In the genomic region with DNA sequence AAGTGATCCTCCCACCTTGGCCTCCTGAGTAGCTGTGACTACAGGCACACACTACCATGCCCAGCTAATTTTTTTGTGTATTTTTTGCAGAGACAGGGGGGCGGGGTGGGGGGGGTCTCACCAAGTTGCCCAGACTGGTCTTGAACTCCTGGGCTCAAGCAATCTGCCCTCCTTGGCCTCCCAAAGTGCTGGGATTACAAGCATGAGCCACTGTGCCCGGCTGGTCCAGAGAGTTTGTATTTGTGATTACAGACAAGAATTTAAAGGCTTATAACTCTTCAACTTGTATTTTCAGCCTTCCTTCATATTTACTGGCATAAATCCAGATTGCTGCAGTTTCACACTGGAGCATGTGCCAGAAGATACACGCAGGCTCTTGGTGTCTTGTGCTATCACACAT, we compare ENCODE assay signal across 8 cellular contexts. TPM values are rescaled to one million over a fixed set of nuclear protein-coding genes. Genes with fewer than 3 reads are reported as not detected.
"Had no signal": no experiment of that assay in that cellular context is flagged by ENCODE, and none has a peak within 500 bp of the region (broad histone marks: within the 10 kb centered on the region; RNA-seq: fewer than 3 reads in every experiment).

No MANE protein-coding gene starts in this region.

- H3K27me3 ChIP-seq: pancreas had no signal

- H3K27ac ChIP-seq: pancreas had no signal

- H3K9me3 ChIP-seq: pancreas had no signal

- H3K36me3 ChIP-seq: pancreas had no signal

- H3K4me1 ChIP-seq: pancreas had no signal

- ATAC-seq: activated T-helper 17 cell treated with anti-CD3 and anti-CD28 coated beads, Interleukin-2, amount 50 U/mL, for 72 hours; T-helper 17 cell had no signal

- H3K4me3 ChIP-seq: pancreas had no signal

- DNase-seq: activated CD4-positive, alpha-beta T cell treated with anti-CD3 and anti-CD28 coated beads, Interleukin-2, amount 50 U/mL, for 1 hour; activated naive CD4-positive, alpha-beta T cell treated with anti-CD3 and anti-CD28 coated beads, Interleukin-2, amount 10 ng/mL, durations not matched to agents 7 days and 5 days; activated T-cell treated with anti-CD3 and anti-CD28 coated beads for 4 hours; islet precursor cell; pancreas; stimulated activated naive CD4-positive, alpha-beta T cell treated with Interleukin-2 at 50 U/mL for 16 hours; T-helper 17 cell had no signal

RNA-seq across cellular contexts. Expression of a gene that starts 27.9 kb away (rescaled TPM):
- total RNA-seq: activated T-helper 17 cell treated with anti-CD3 and anti-CD28 coated beads, Interleukin-2, amount 50 U/mL, for 72 hours had no signal
